ENCODE assay signal across 1 cellular context in genomic region chr2:2656046-2656715, GRCh38.
TF ChIP-seq lines count a peak whose summit lies in the region.

No MANE protein-coding gene starts in this region.

TF ChIP-seq in SK-N-SH treated with all-trans-retinoic acid at 6 μM for 48 hours, 23 proteins besides CTCF, POLR2A, EP300 and RAD21 (continued from another document):
- TF ChIP-seq CSRNP3 (CRISPR knock-in tag; IDR thresholded peaks at IDR 0.05) (no peak), ZNF8 (CRISPR knock-in tag; IDR thresholded peaks at IDR 0.05) (no peak), ZFP3 (CRISPR knock-in tag; IDR thresholded peaks at IDR 0.05) (no peak), GLIS3 (CRISPR knock-in tag; IDR thresholded peaks at IDR 0.05) (no peak), RARB (CRISPR knock-in tag; IDR thresholded peaks at IDR 0.05) (no peak), ZFP30 (CRISPR knock-in tag; IDR thresholded peaks at IDR 0.05) (no peak), PPARA (CRISPR knock-in tag; IDR thresholded peaks at IDR 0.05; ENCODE audit: borderline replicate concordance) (no peak), TCF4 (CRISPR knock-in tag; IDR thresholded peaks at IDR 0.05; ENCODE audit: borderline replicate concordance) (no peak)
